Comparison of ENCODE assay signal across 8 cellular contexts in the genomic region with DNA sequence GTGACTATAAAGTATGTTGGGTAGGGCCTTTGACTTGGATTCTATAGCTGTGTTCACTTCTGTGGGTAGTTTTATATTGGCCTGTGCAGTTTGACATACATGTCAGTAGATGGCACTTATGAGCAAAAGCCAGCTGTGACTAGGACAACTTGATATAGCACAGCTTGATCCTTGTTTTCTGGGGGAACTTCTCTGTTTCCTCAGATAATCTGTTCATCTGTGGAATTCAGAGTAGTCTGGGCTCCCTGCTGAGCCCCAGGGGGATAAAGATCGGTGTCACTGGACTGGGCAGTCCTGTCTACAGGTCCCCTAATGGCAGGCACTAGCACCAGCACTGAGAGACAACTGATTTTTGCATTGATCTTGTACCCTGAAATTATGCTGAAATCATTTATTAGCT. TPM values are rescaled to one million over a fixed set of nuclear protein-coding genes. Genes with fewer than 3 reads are reported as not detected.
DNase-seq lines count a peak whose midpoint lies in the region; ATAC-seq and TF ChIP-seq lines count a peak whose summit lies in the region.

No MANE protein-coding gene starts in this region.

- H4K20me1 ChIP-seq in Karpas-422 (ENCODE audit: insufficient read depth, low read depth, low read length), result no peaks in the 10 kb centered on the region
- H4K20me1 ChIP-seq in hepatocyte (ENCODE audit: insufficient read depth, poor library complexity, severe bottlenecking), result no peaks in the 10 kb centered on the region

- H3K27ac ChIP-seq in Karpas-422 (ENCODE audit: low read length) (no peak overlapping the region), hepatocyte (no peak overlapping the region), upper lobe of right lung (no peak overlapping the region)

- no peaks in the 10 kb centered on the region for H3K27me3 ChIP-seq in Karpas-422 (ENCODE audit: low read length)
- no peaks in the 10 kb centered on the region for H3K27me3 ChIP-seq in hepatocyte
- no peaks in the 10 kb centered on the region for H3K27me3 ChIP-seq in upper lobe of right lung

- peak; percentile 73 for TF ChIP-seq CTCF in hepatocyte (IDR thresholded peaks at IDR 0.05; ENCODE audit: poor library complexity)
- peak; percentile 60 for TF ChIP-seq CTCF in upper lobe of right lung (IDR thresholded peaks at IDR 0.05)

- H3K36me3 ChIP-seq in Karpas-422 (ENCODE audit: insufficient read depth, low read length) (no peaks in the 10 kb centered on the region), hepatocyte (replicated peaks; ENCODE audit: insufficient read depth, low read depth) (no peaks in the 10 kb centered on the region), upper lobe of right lung (no peaks in the 10 kb centered on the region)

- no peaks in the 10 kb centered on the region for H3K4me1 ChIP-seq in Karpas-422 (ENCODE audit: low read length)
- no peaks in the 10 kb centered on the region for H3K4me1 ChIP-seq in hepatocyte (ENCODE audit: insufficient read depth)
- no peaks in the 10 kb centered on the region for H3K4me1 ChIP-seq in upper lobe of right lung

- 0% methylated on average over 1 of the region's 1 CpG for WGBS in hepatocyte (ENCODE audit: low lambda C conversion rate, missing lambda C conversion rate)

- H3K9ac ChIP-seq in Karpas-422 (ENCODE audit: low read length), result no peak overlapping the region

- no peak overlapping the region for H2AFZ ChIP-seq in Karpas-422 (ENCODE audit: low read length)
- no peak overlapping the region for H2AFZ ChIP-seq in hepatocyte

- no peak overlapping the region for H3K4me3 ChIP-seq in Karpas-422 (ENCODE audit: low read length)
- no peak overlapping the region for H3K4me3 ChIP-seq in hepatocyte
- no peak overlapping the region for H3K4me3 ChIP-seq in upper lobe of right lung

- H3K9me2 ChIP-seq in Karpas-422 (replicated peaks; ENCODE audit: insufficient read depth, low read length), result no peaks in the 10 kb centered on the region
- no peaks in the 10 kb centered on the region for H3K9me2 ChIP-seq in hepatocyte (replicated peaks; ENCODE audit: insufficient read depth)

- peak; percentile 79 for ATAC-seq in GM19467 (IDR thresholded peaks at IDR 0.05; ENCODE audit: unreplicated experiment)
- peak; percentile 83 for ATAC-seq in upper lobe of right lung

- H3K4me2 ChIP-seq in Karpas-422 (ENCODE audit: low read depth, low read length, poor library complexity, severe bottlenecking), result no peak overlapping the region
- no peak overlapping the region for H3K4me2 ChIP-seq in hepatocyte

- DNase-seq in D341Med (ENCODE audit: low spot score) (peak; percentile 24), Karpas-422 (peak; percentile 52), T1000 (lab: John Stamatoyannopoulos, UW) (peak; percentile 18), hepatocyte (ENCODE audit: low spot score) (peak; percentile 76), upper lobe of right lung (no peak), NCI-H2107 (lab: John Stamatoyannopoulos, UW) (no peak)
- no peak for DNase-seq in activated CD4-positive, CD25-positive, alpha-beta regulatory T cell (lab: John Stamatoyannopoulos, UW)

- intact Hi-C loops in upper lobe of right lung (cut with DNase I), result no loop called here

- no peaks in the 10 kb centered on the region for H3K79me2 ChIP-seq in Karpas-422 (ENCODE audit: low read length)
- H3K79me2 ChIP-seq in hepatocyte, result no peaks in the 10 kb centered on the region

- no peaks in the 10 kb centered on the region for H3K9me3 ChIP-seq in Karpas-422 (ENCODE audit: low read length)
- no peaks in the 10 kb centered on the region for H3K9me3 ChIP-seq in hepatocyte (ENCODE audit: low read depth)
- H3K9me3 ChIP-seq in upper lobe of right lung, result no peaks in the 10 kb centered on the region

RNA-seq across cellular contexts. Expression of gene CYP2C9, which starts 25.4 kb away (rescaled TPM):
- not detected in 2 replicates for total RNA-seq in Karpas-422 (2014; rRNA removed; shearing (Covaris generic); ENCODE audit: low replicate concordance)
- total RNA-seq in hepatocyte (61.1 and 69.0 TPM in 2 replicates), upper lobe of right lung (0.20 TPM)
- polyA plus RNA-seq in hepatocyte, result 32.1 and 39.3 TPM in 2 replicates

Comparison
In these comparisons a context has a peak if more than half of its experiments do, and no peak if none do; other contexts are left out.
1. DNase-seq: peak in D341Med (single experiment), Karpas-422 (single experiment), T1000 (single experiment) and hepatocyte (single experiment); none in upper lobe of right lung (single experiment), NCI-H2107 (single experiment) and activated CD4-positive, CD25-positive, alpha-beta regulatory T cell (0 of 4).
2. RNA of gene CYP2C9, which starts 25.4 kb away (total RNA-seq): 61.1 to 69.0 TPM in hepatocyte; 0.20 TPM in upper lobe of right lung (single experiment) and not detected in Karpas-422; every median in the first group is over 10 times any median in the second.